In genomic region chr16:4682616-4683254, GRCh38 we compare ENCODE assay signal across 8 cellular contexts. TPM values are rescaled to one million over a fixed set of nuclear protein-coding genes. Genes with fewer than 3 reads are reported as not detected.
DNase-seq lines count a peak whose midpoint lies in the region; ATAC-seq and TF ChIP-seq lines count a peak whose summit lies in the region.

No MANE protein-coding gene starts in this region.

- H3K9me3 Mint-ChIP-seq in activated CD8-positive, alpha-beta T cell treated with anti-CD3 and anti-CD28 coated beads for 36 hours, result no peaks in the 10 kb centered on the region

- no peak overlapping the region for H3K27ac ChIP-seq in left ventricle myocardium inferior (replicated peaks)
- H3K27ac ChIP-seq in gastroesophageal sphincter, result peak overlapping the region in 3 of 4 donors; percentile 3 to 53 (median 49)

- H3K27me3 Mint-ChIP-seq in activated CD8-positive, alpha-beta T cell treated with anti-CD3 and anti-CD28 coated beads for 36 hours, result no peaks in the 10 kb centered on the region

- H3K9me3 ChIP-seq in left ventricle myocardium inferior (replicated peaks) (no peaks in the 10 kb centered on the region), gastroesophageal sphincter (no peaks in the 10 kb centered on the region)

- WGBS in gastroesophageal sphincter (ENCODE audit: low coverage in 1 of 2), 2 donors, result 62% methylated on average over 7 of the region's 36 CpGs; no CpG with 5 or more reads in 1 of the 2 donors

- intact Hi-C loops in left ventricle myocardium inferior (cut with micrococcal nuclease), result no loop called here
- intact Hi-C loops in left cardiac atrium (cut with DNase I), result no loop called here
- intact Hi-C loops in activated CD8-positive, alpha-beta T cell treated with anti-CD3 and anti-CD28 coated beads for 36 hours (cut with micrococcal nuclease), result no loop called here

- TF ChIP-seq EP300 in gastroesophageal sphincter (IDR thresholded peaks at IDR 0.05), result no peak

- H3K4me1 Mint-ChIP-seq in activated CD8-positive, alpha-beta T cell treated with anti-CD3 and anti-CD28 coated beads for 36 hours (ENCODE audit: low read depth), result peaks cover 18% of the 10 kb centered on the region

- ATAC-seq in left cardiac atrium, result no peak
- peak; percentile 67 for ATAC-seq in activated CD8-positive, alpha-beta T cell treated with anti-CD3 and anti-CD28 coated beads for 36 hours
- peak; percentile 29 for ATAC-seq in gastroesophageal sphincter
- ATAC-seq in GM19328 (IDR thresholded peaks at IDR 0.05; ENCODE audit: unreplicated experiment), result no peak

- TF ChIP-seq CTCF in left ventricle myocardium inferior (IDR thresholded peaks at IDR 0.05; ENCODE audit: borderline replicate concordance) (peak; percentile 40), gastroesophageal sphincter (IDR thresholded peaks at IDR 0.05) (peak in 3 of 4 experiments; percentile 45 to 56 (median 53))
- TF ChIP-seq CTCF in activated CD8-positive, alpha-beta T cell treated with anti-CD3 and anti-CD28 coated beads for 36 hours (IDR thresholded peaks at IDR 0.05), result peak; percentile 31

- no peak overlapping the region for H3K4me3 Mint-ChIP-seq in activated CD8-positive, alpha-beta T cell treated with anti-CD3 and anti-CD28 coated beads for 36 hours

- CTCF ChIA-PET in activated CD8-positive, alpha-beta T cell treated with anti-CD3 and anti-CD28 coated beads for 36 hours (lab: Charles Lee), result interaction anchor here (0.7 to 1.7 kb wide), 9 partner anchors 9 to 182 kb away, joined by 3 to 6 read pairs (median 4); partner anchors contain the start of gene NUDT16L1

- no peak for DNase-seq in left ventricle myocardium inferior
- no peak for DNase-seq in left cardiac atrium
- peak; percentile 64 for DNase-seq in activated CD8-positive, alpha-beta T cell treated with anti-CD3 and anti-CD28 coated beads for 36 hours
- DNase-seq in stimulated activated CD4-positive, alpha-beta T cell treated with anti-CD3 and anti-CD28 coated beads, Interleukin-15, amount 100 ng/mL, for 24 hours, result peak; percentile 63
- no peak for DNase-seq in SW480 (ENCODE audit: low spot score)
- no peak for DNase-seq in NCI-H1048 (lab: John Stamatoyannopoulos, UW)

- H3K27ac Mint-ChIP-seq in activated CD8-positive, alpha-beta T cell treated with anti-CD3 and anti-CD28 coated beads for 36 hours, result peak overlapping the region; percentile 39

- POLR2A ChIA-PET in activated CD8-positive, alpha-beta T cell treated with anti-CD3 and anti-CD28 coated beads for 36 hours (lab: Charles Lee), result interaction anchor here (1.3 kb wide), 1 partner anchor 9 kb away, joined by 3 read pairs; no protein-coding TSS in a partner anchor

- H3K36me3 Mint-ChIP-seq in activated CD8-positive, alpha-beta T cell treated with anti-CD3 and anti-CD28 coated beads for 36 hours (ENCODE audit: low read depth), result peaks cover 12% of the 10 kb centered on the region

- no peaks in the 10 kb centered on the region for H3K27me3 ChIP-seq in left ventricle myocardium inferior (ENCODE audit: low read depth)
- no peaks in the 10 kb centered on the region for H3K27me3 ChIP-seq in gastroesophageal sphincter

- TF ChIP-seq POLR2A in gastroesophageal sphincter (IDR thresholded peaks at IDR 0.05), result no peak

- H3K4me3 ChIP-seq in left ventricle myocardium inferior (no peak overlapping the region), gastroesophageal sphincter (peak overlapping the region in 1 of 2 donors; percentile 28)

- H3K4me1 ChIP-seq in left ventricle myocardium inferior (peaks cover 50% of the 10 kb centered on the region), gastroesophageal sphincter (peaks cover 0 to 44% (median 5%) of the 10 kb centered on the region in 3 donors)

- peaks cover 60% of the 10 kb centered on the region for H3K36me3 ChIP-seq in left ventricle myocardium inferior
- H3K36me3 ChIP-seq in gastroesophageal sphincter, result peaks cover 0 to 100% of the 10 kb centered on the region in 2 donors

RNA-seq across cellular contexts. Expression of gene NUDT16L1, which starts 10.6 kb away (rescaled TPM):
- total RNA-seq in left ventricle myocardium inferior (61.9 TPM), left cardiac atrium (10 to 100 TPM; 39.1 to 41.0 TPM), gastroesophageal sphincter (10 to 100 TPM; 14.8 to 26.3 (median 21.4) TPM)
- total RNA-seq in activated CD8-positive, alpha-beta T cell treated with anti-CD3 and anti-CD28 coated beads for 36 hours, result 10 to 100 TPM; 22.3 to 25.6 TPM

RNA-seq across cellular contexts. Expression of gene ANKS3, which starts 51.3 kb away (rescaled TPM):
- 8.7 TPM for total RNA-seq in left ventricle myocardium inferior
- 10 to 100 TPM; 11.0 to 11.6 TPM for total RNA-seq in left cardiac atrium
- total RNA-seq in activated CD8-positive, alpha-beta T cell treated with anti-CD3 and anti-CD28 coated beads for 36 hours, result 10 to 100 TPM; 13.0 to 13.8 TPM
- 10 to 100 TPM; 23.3 to 47.8 (median 27.6) TPM for total RNA-seq in gastroesophageal sphincter

RNA-seq across cellular contexts. Expression of gene DNAAF8, which starts 51.6 kb away (rescaled TPM):
- 0.77 TPM for total RNA-seq in left ventricle myocardium inferior
- under 1 TPM; 0.52 to 0.85 TPM for total RNA-seq in left cardiac atrium
- under 1 TPM; 0.18 to 0.38 TPM for total RNA-seq in activated CD8-positive, alpha-beta T cell treated with anti-CD3 and anti-CD28 coated beads for 36 hours
- total RNA-seq in gastroesophageal sphincter, result under 1 TPM; 0.54 to 0.89 (median 0.65) TPM

RNA-seq across cellular contexts. Expression of gene MGRN1, which starts 58.1 kb away (rescaled TPM):
- total RNA-seq in left ventricle myocardium inferior, result 30.5 TPM
- total RNA-seq in left cardiac atrium, result 10 to 100 TPM; 33.1 to 44.6 TPM
- total RNA-seq in activated CD8-positive, alpha-beta T cell treated with anti-CD3 and anti-CD28 coated beads for 36 hours, result 10 to 100 TPM; 67.6 to 70.8 TPM
- total RNA-seq in gastroesophageal sphincter, result 10 to 100 TPM; 29.2 to 67.0 (median 40.5) TPM

Comparison
In these comparisons a context has a peak if more than half of its experiments do, and no peak if none do; other contexts are left out.
1. DNase-seq: peak in activated CD8-positive, alpha-beta T cell treated with anti-CD3 and anti-CD28 coated beads for 36 hours (single experiment) and stimulated activated CD4-positive, alpha-beta T cell treated with anti-CD3 and anti-CD28 coated beads, Interleukin-15, amount 100 ng/mL, for 24 hours (single experiment); none in left ventricle myocardium inferior (single experiment), left cardiac atrium (single experiment), SW480 (single experiment) and NCI-H1048 (single experiment).
2. ATAC-seq: peak in activated CD8-positive, alpha-beta T cell treated with anti-CD3 and anti-CD28 coated beads for 36 hours (single experiment) and gastroesophageal sphincter (single experiment); none in left cardiac atrium (0 of 2) and GM19328 (single experiment).
3. Peak in every context shown above with its lines, with median percentiles within 50 percentile points of each other: CTCF ChIP-seq.